In the genomic region with DNA sequence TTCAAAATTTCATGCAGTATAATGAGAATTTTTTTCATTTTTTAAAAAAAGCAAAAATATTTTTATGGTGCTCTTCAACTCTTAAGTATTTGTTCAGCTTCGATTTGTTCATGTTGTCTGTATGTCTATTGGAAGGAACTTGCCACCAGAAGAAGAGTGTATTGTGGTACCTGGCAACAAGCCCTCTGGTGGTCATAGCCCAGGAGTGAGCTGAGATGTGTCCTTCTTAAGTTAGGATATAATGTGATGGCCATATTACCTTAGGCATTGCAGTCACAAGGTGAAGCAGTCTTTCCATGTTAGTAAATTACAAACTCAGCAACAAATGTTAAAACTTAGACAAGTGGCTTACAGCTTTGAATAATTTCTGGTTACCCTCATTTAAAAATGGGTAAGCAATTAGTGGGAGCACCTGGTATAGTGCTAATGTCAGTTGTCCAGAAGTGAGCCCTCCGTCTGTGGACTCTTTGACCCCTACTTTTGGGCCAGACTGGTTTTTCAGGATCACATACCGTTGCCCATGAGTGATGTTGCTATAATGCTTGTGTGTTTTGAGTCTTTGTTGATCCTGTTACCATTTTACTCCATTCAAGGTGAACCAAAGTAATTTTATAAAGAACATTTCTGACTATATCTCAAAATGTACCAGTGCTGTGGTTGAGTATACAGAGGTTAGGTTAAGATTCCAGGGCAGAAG, we compare ENCODE assay signal across 8 cellular contexts. TPM values are rescaled to one million over a fixed set of nuclear protein-coding genes. Genes with fewer than 3 reads are reported as not detected.
DNase-seq lines count a peak whose midpoint lies in the region; ATAC-seq, FAIRE-seq and TF ChIP-seq lines count a peak whose summit lies in the region.

No MANE protein-coding gene starts in this region.

- no peak overlapping the region for H3K27ac Mint-ChIP-seq in astrocyte (ENCODE audit: unreplicated experiment)

- H3K79me2 ChIP-seq in astrocyte (ENCODE audit: insufficient read depth, low read length), result peaks cover 95% of the 10 kb centered on the region

- no peak for TF ChIP-seq POLR2A in tibial nerve (IDR thresholded peaks at IDR 0.05)

- no peak overlapping the region for H2AFZ ChIP-seq in astrocyte (ENCODE audit: low read depth, low read length)

- TF ChIP-seq CTCF in 22Rv1 (IDR thresholded peaks at IDR 0.05) (peak; percentile 20; the same call in 1 of the 2 replicates), GM12872 (IDR thresholded peaks at IDR 0.05; ENCODE audit: insufficient read depth, low read depth, low read length) (peak; percentile 50; the same call in 2 of the 3 replicates), astrocyte (IDR thresholded peaks at IDR 0.05; ENCODE audit: insufficient read depth, low read depth, low read length) (peak; percentile 18), tibial nerve (IDR thresholded peaks at IDR 0.05) (no peak)

- no peaks in the 10 kb centered on the region for H3K27me3 Mint-ChIP-seq in astrocyte (ENCODE audit: low read depth, unreplicated experiment)

- DNase-seq in astrocyte (ENCODE audit: low read depth) (no peak), putamen (ENCODE audit: low spot score) (no peak), tibial nerve (ENCODE audit: low spot score in 2 of 2) (no peak)
- DNase-seq in stimulated activated CD4-positive, alpha-beta T cell treated with anti-CD3 and anti-CD28 coated beads, Interleukin-4, amount 100 ng/mL, for 24 hours, result peak; percentile 13

- peaks cover 28% of the 10 kb centered on the region for H3K4me1 Mint-ChIP-seq in astrocyte (ENCODE audit: low read depth, unreplicated experiment)

- TF ChIP-seq EP300 in tibial nerve (IDR thresholded peaks at IDR 0.05), result no peak

- H3K4me1 ChIP-seq in astrocyte (ENCODE audit: insufficient read depth, low read length), result peaks cover 8% of the 10 kb centered on the region
- H3K4me1 ChIP-seq in tibial nerve, result peaks cover 0 to 14% (median 8%) of the 10 kb centered on the region in 4 donors

- peak overlapping the region; percentile 48; the same call in 1 of the 2 replicates for H3K27ac ChIP-seq in 22Rv1
- no peak overlapping the region for H3K27ac ChIP-seq in astrocyte (ENCODE audit: low read depth, low read length)
- H3K27ac ChIP-seq in tibial nerve, result no peak overlapping the region

- H3K4me3 Mint-ChIP-seq in astrocyte (ENCODE audit: unreplicated experiment), result no peak overlapping the region

- ATAC-seq in HG03108 (IDR thresholded peaks at IDR 0.05; ENCODE audit: unreplicated experiment), result peak; percentile 56
- ATAC-seq in GM19328 (IDR thresholded peaks at IDR 0.05; ENCODE audit: unreplicated experiment), result no peak

- peaks cover 57% of the 10 kb centered on the region for H4K20me1 ChIP-seq in astrocyte (ENCODE audit: insufficient read depth, low read length)

- H3K4me2 ChIP-seq in astrocyte (ENCODE audit: low read length), result no peak overlapping the region

- no peaks in the 10 kb centered on the region for H3K9me3 ChIP-seq in astrocyte (ENCODE audit: insufficient read depth, low read depth, low read length)
- no peaks in the 10 kb centered on the region for H3K9me3 ChIP-seq in tibial nerve

- no peaks in the 10 kb centered on the region for H3K9me3 Mint-ChIP-seq in astrocyte (ENCODE audit: unreplicated experiment)

- no peaks in the 10 kb centered on the region for H3K27me3 ChIP-seq in astrocyte (ENCODE audit: insufficient read depth, low read length)
- no peaks in the 10 kb centered on the region for H3K27me3 ChIP-seq in tibial nerve

- no peak overlapping the region for H3K9ac ChIP-seq in astrocyte (ENCODE audit: low read length)

- WGBS in tibial nerve, 2 donors, result 87 to 92% methylated on average over 3 of the region's 3 CpGs

- FAIRE-seq in astrocyte (lab: Jason Lieb, UNC), result no peak

- peaks cover 8% of the 10 kb centered on the region for H3K36me3 ChIP-seq in astrocyte (ENCODE audit: insufficient read depth, low read length)
- H3K36me3 ChIP-seq in tibial nerve, result no peaks in the 10 kb centered on the region

- no peak overlapping the region for H3K4me3 ChIP-seq in astrocyte (ENCODE audit: insufficient read depth, low read depth, low read length)
- H3K4me3 ChIP-seq in tibial nerve, result no peak overlapping the region

- H3K36me3 Mint-ChIP-seq in astrocyte (ENCODE audit: low read depth, unreplicated experiment), result peaks cover 13% of the 10 kb centered on the region

RNA-seq across cellular contexts. Expression of a gene that starts 57.4 kb away (rescaled TPM):
- total RNA-seq in astrocyte (95.7 TPM in 2 replicates), tibial nerve (10 to 100 TPM; 27.9 to 44.4 (median 36.8) TPM)

Comparison
In these comparisons a context has a peak if more than half of its experiments do, and no peak if none do; other contexts are left out.
1. CTCF ChIP-seq: peak in 22Rv1 (single experiment), GM12872 (single experiment) and astrocyte (single experiment); none in tibial nerve (0 of 5).